In genomic region chr6:122042380-122042779, GRCh38 we compare ENCODE assay signal across 20 cellular contexts.
DNase-seq lines count a peak whose midpoint lies in the region; ATAC-seq, FAIRE-seq and TF ChIP-seq lines count a peak whose summit lies in the region.
"Had no signal": no experiment of that assay in that cellular context is flagged by ENCODE, and none has a peak within 500 bp of the region (broad histone marks: within the 10 kb centered on the region; RNA-seq: fewer than 3 reads in every experiment).

No MANE protein-coding gene starts in this region.

- in situ Hi-C loops in GM23248 (cut with MboI), result no loop called here

- no peak overlapping the region for H3K4me3 Mint-ChIP-seq in activated naive CD4-positive, alpha-beta T cell treated with anti-CD3 and anti-CD28 coated beads for 36 hours
- H3K4me3 Mint-ChIP-seq: GM23338 had no signal

- TF ChIP-seq CTCF in hepatocyte (IDR thresholded peaks at IDR 0.05; ENCODE audit: poor library complexity), result no peak

- H3K27me3 ChIP-seq in GM23248 (replicated peaks; ENCODE audit: insufficient read depth) (no peaks in the 10 kb centered on the region), hepatocyte (no peaks in the 10 kb centered on the region), neuronal stem cell (ENCODE audit: control insufficient read depth in 3 of 3, insufficient read depth in 3 of 3, low read depth in 1 of 3, low read length in 3 of 3) (no peaks in the 10 kb centered on the region)
- H3K27me3 ChIP-seq: BLaER1 treated with 17β-estradiol and CSF1 and Interleukin-3, amounts not matched to agents 10 nM and 100 nM; Peyer's patch had no signal

- WGBS in GM23248 (ENCODE audit: low coverage in 1 of 2, low lambda C conversion rate in 2 of 2, missing lambda C conversion rate in 2 of 2), 2 experiments, result 87 to 90% methylated on average over 3 of the region's 3 CpGs
- WGBS in hepatocyte (ENCODE audit: low lambda C conversion rate, missing lambda C conversion rate), result 95% methylated on average over 3 of the region's 3 CpGs
- WGBS in neuronal stem cell (ENCODE audit: extremely low coverage in 2 of 2, insufficient read length in 2 of 2, insufficient replicate concordance in 1 of 2), 2 donors, result no CpG with 5 or more reads among the region's 3 CpGs

- H3K4me2 ChIP-seq in GM23248 (ENCODE audit: unreplicated experiment) (no peak overlapping the region), hepatocyte (peak overlapping the region; percentile 23), neuronal stem cell (ENCODE audit: insufficient read depth, low read length, poor library complexity, severe bottlenecking) (no peak overlapping the region)
- H3K4me2 ChIP-seq: BLaER1 treated with 17β-estradiol and CSF1 and Interleukin-3, amounts not matched to agents 10 nM and 100 nM; GM23338 had no signal

- CTCF ChIA-PET in activated naive CD4-positive, alpha-beta T cell treated with anti-CD3 and anti-CD28 coated beads for 36 hours (lab: Charles Lee), result no interaction called here

- H2BK120ac ChIP-seq in neuronal stem cell (ENCODE audit: low read depth, low read length), result no peak overlapping the region

- H3K14ac ChIP-seq in neuronal stem cell (ENCODE audit: low read length), result no peak overlapping the region

- FAIRE-seq in RCC 7860 (lab: Jason Lieb, UNC), result no peak
- FAIRE-seq: A204.1 had no signal

- H2AFZ ChIP-seq in GM23248 (0 out of 2 replicates have a peak overlapping the region, but pooled peaks have one; percentile 22), hepatocyte (no peak overlapping the region), neuronal stem cell (ENCODE audit: low read length) (no peak overlapping the region)
- H2AFZ ChIP-seq: GM23338 had no signal

- no peaks in the 10 kb centered on the region for H3K9me2 ChIP-seq in GM23248 (ENCODE audit: insufficient read depth)
- no peaks in the 10 kb centered on the region for H3K9me2 ChIP-seq in hepatocyte (replicated peaks; ENCODE audit: insufficient read depth)

- peak overlapping the region; percentile 76 for H2BK12ac ChIP-seq in neuronal stem cell (ENCODE audit: low read length)

- H3K27ac ChIP-seq in GM23248 (no peak overlapping the region), hepatocyte (peak overlapping the region; percentile 87), neuronal stem cell (replicated peaks; ENCODE audit: low read length) (no peak overlapping the region)
- H3K27ac ChIP-seq: BLaER1 treated with 17β-estradiol and CSF1 and Interleukin-3, amounts not matched to agents 10 nM and 100 nM; Peyer's patch had no signal

- peaks cover 12% of the 10 kb centered on the region for H3K27me3 Mint-ChIP-seq in activated naive CD4-positive, alpha-beta T cell treated with anti-CD3 and anti-CD28 coated beads for 36 hours (ENCODE audit: low read depth)

- H3K36me3 Mint-ChIP-seq in activated naive CD4-positive, alpha-beta T cell treated with anti-CD3 and anti-CD28 coated beads for 36 hours (ENCODE audit: low read depth), result no peaks in the 10 kb centered on the region
- H3K36me3 Mint-ChIP-seq: CD8-positive, alpha-beta memory T cell had no signal

- H3K79me1 ChIP-seq in neuronal stem cell (ENCODE audit: low read depth, low read length), result no peaks in the 10 kb centered on the region

- H2AK5ac ChIP-seq in neuronal stem cell (ENCODE audit: low read depth, low read length), result no peak overlapping the region

- H3K4me1 ChIP-seq in GM23248 (ENCODE audit: insufficient read depth) (0 out of 2 replicates have a peak, but pooled peaks cover 3% of the 10 kb centered on the region), hepatocyte (ENCODE audit: insufficient read depth) (peaks cover 14% of the 10 kb centered on the region), neuronal stem cell (ENCODE audit: control insufficient read depth in 2 of 2, insufficient read depth in 1 of 2, low read depth in 1 of 2, low read length in 2 of 2) (peaks cover 0 to 5% of the 10 kb centered on the region in 2 donors)
- H3K4me1 ChIP-seq: Peyer's patch had no signal

- H3F3A ChIP-seq in GM23248 (ENCODE audit: insufficient read depth), result no peaks in the 10 kb centered on the region

- H4K20me1 ChIP-seq in GM23248 (ENCODE audit: insufficient read depth), result no peaks in the 10 kb centered on the region
- no peaks in the 10 kb centered on the region for H4K20me1 ChIP-seq in hepatocyte (ENCODE audit: insufficient read depth, poor library complexity, severe bottlenecking)
- H4K20me1 ChIP-seq: BLaER1 treated with 17β-estradiol and CSF1 and Interleukin-3, amounts not matched to agents 10 nM and 100 nM had no signal

- no peak overlapping the region for H3K4me3 ChIP-seq in GM23248
- H3K4me3 ChIP-seq in hepatocyte, result no peak overlapping the region
- H3K4me3 ChIP-seq in neuronal stem cell (ENCODE audit: low read length in 2 of 2), result no peak overlapping the region
- H3K4me3 ChIP-seq: BLaER1 treated with 17β-estradiol and CSF1 and Interleukin-3, amounts not matched to agents 10 nM and 100 nM; GM23338; Peyer's patch had no signal

- H3K9ac ChIP-seq in GM23248 (no peak overlapping the region), neuronal stem cell (ENCODE audit: low read depth, low read length, poor library complexity) (no peak overlapping the region)
- H3K9ac ChIP-seq: BLaER1 treated with 17β-estradiol and CSF1 and Interleukin-3, amounts not matched to agents 10 nM and 100 nM had no signal

- peaks cover 16% of the 10 kb centered on the region for H3K4me1 Mint-ChIP-seq in activated naive CD4-positive, alpha-beta T cell treated with anti-CD3 and anti-CD28 coated beads for 36 hours (ENCODE audit: low read depth)
- H3K4me1 Mint-ChIP-seq: CD8-positive, alpha-beta memory T cell had no signal

- no peaks in the 10 kb centered on the region for H3K36me3 ChIP-seq in GM23248 (ENCODE audit: low read depth)
- no peaks in the 10 kb centered on the region for H3K36me3 ChIP-seq in hepatocyte (replicated peaks; ENCODE audit: insufficient read depth, low read depth)
- no peaks in the 10 kb centered on the region for H3K36me3 ChIP-seq in neuronal stem cell (replicated peaks in 1 of 2; ENCODE audit: control insufficient read depth in 2 of 2, insufficient read depth in 2 of 2, low read length in 2 of 2)
- H3K36me3 ChIP-seq: BLaER1 treated with 17β-estradiol and CSF1 and Interleukin-3, amounts not matched to agents 10 nM and 100 nM; Peyer's patch had no signal

- peak overlapping the region; percentile 42 for H3K18ac ChIP-seq in neuronal stem cell (ENCODE audit: low read length)

- H3K27ac Mint-ChIP-seq in activated naive CD4-positive, alpha-beta T cell treated with anti-CD3 and anti-CD28 coated beads for 36 hours, result no peak overlapping the region
- H3K27ac Mint-ChIP-seq: CD8-positive, alpha-beta memory T cell; GM23338 had no signal

- H3K4ac ChIP-seq in neuronal stem cell (ENCODE audit: low read length), result no peak overlapping the region

- intact Hi-C loops in activated naive CD4-positive, alpha-beta T cell treated with anti-CD3 and anti-CD28 coated beads for 36 hours (cut with micrococcal nuclease), result loop anchor here (5.0 kb wide), 1 partner anchor 330 kb away; no protein-coding TSS in a partner anchor

- no peak overlapping the region for H2BK15ac ChIP-seq in neuronal stem cell (ENCODE audit: low read length)

- ATAC-seq in GM21717 (IDR thresholded peaks at IDR 0.05; ENCODE audit: unreplicated experiment) (no peak), HG03095 (IDR thresholded peaks at IDR 0.05; ENCODE audit: unreplicated experiment) (no peak)

- H2BK5ac ChIP-seq in neuronal stem cell (ENCODE audit: low read length), result no peak overlapping the region

- H4K8ac ChIP-seq in neuronal stem cell (ENCODE audit: low read depth, low read length), result no peak overlapping the region

- H3K9me3 Mint-ChIP-seq in activated naive CD4-positive, alpha-beta T cell treated with anti-CD3 and anti-CD28 coated beads for 36 hours, result no peaks in the 10 kb centered on the region
- H3K9me3 Mint-ChIP-seq: GM23338 had no signal

- H4K91ac ChIP-seq in neuronal stem cell (ENCODE audit: low read depth, low read length, poor library complexity), result no peak overlapping the region

- H3K79me2 ChIP-seq in GM23248 (ENCODE audit: insufficient read depth), result no peaks in the 10 kb centered on the region
- no peaks in the 10 kb centered on the region for H3K79me2 ChIP-seq in hepatocyte

- DNase-seq in activated naive CD4-positive, alpha-beta T cell treated with anti-CD3 and anti-CD28 coated beads for 36 hours, result peak; percentile 18
- DNase-seq in activated naive CD4-positive, alpha-beta T cell treated with anti-CD3 and anti-CD28 coated beads, Interleukin-2, amount 50 U/mL, for 16 hours, result no peak
- DNase-seq in GM23248 (no peak), hepatocyte (ENCODE audit: low spot score) (no peak), neuronal stem cell (ENCODE audit: low spot score) (no peak), RCC 7860 (ENCODE audit: low spot score) (no peak)
- DNase-seq: CD8-positive, alpha-beta memory T cell; DND-41; KBM-7; NCI-H1048; NCI-H1436 treated with DMSO at 0.1 percent for 48 hours; NCI-H2081 treated with DMSO at 0.1 percent for 48 hours; NCI-H524; Peyer's patch; SHP77 had no signal

- H3K9me3 ChIP-seq in GM23248 (ENCODE audit: low read depth) (no peaks in the 10 kb centered on the region), hepatocyte (ENCODE audit: low read depth) (no peaks in the 10 kb centered on the region), neuronal stem cell (replicated peaks in 1 of 2; ENCODE audit: control insufficient read depth in 2 of 2, insufficient read depth in 1 of 2, low read depth in 1 of 2, low read length in 2 of 2) (no peaks in the 10 kb centered on the region)
- H3K9me3 ChIP-seq: BLaER1 treated with 17β-estradiol and CSF1 and Interleukin-3, amounts not matched to agents 10 nM and 100 nM; Peyer's patch had no signal

- H3K23ac ChIP-seq in neuronal stem cell (ENCODE audit: low read depth, low read length, poor library complexity), result no peak overlapping the region
